In the genomic region with DNA sequence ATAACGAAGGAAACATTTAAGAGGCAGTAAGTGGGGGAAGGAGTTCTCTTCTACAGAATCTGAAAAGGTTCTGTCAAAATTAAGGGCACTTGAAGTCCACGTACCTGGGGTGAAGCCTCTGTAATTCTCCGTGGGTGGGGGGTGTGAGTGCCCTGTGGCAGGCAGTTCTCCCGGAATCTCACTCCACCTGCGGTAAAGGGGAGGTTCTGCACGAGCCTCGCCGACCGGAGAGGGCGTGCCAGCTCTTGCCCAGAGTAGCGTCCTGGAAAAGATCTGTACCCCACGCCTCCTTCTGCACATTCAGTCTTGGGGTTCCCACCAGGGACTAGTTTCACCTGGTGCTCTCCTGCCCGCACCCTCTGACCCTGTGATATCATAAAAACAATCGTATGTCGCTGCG, we compare ENCODE assay signal across 23 cellular contexts.
"Had no signal": no experiment of that assay in that cellular context is flagged by ENCODE, and none has a peak within 500 bp of the region (broad histone marks: within the 10 kb centered on the region; RNA-seq: fewer than 3 reads in every experiment).

No MANE protein-coding gene starts in this region.

- H3K27ac Mint-ChIP-seq: activated CD4-positive, alpha-beta memory T cell treated with anti-CD3 and anti-CD28 coated beads, Interleukin-2, amount 10 ng/mL, durations not matched to agents 7 days and 5 days; activated CD4-positive, alpha-beta T cell treated with anti-CD3 and anti-CD28 coated beads for 36 hours; activated CD8-positive, alpha-beta memory T cell treated with anti-CD3 and anti-CD28 coated beads, Interleukin-2, amount 10 ng/mL, durations not matched to agents 7 days and 5 days; activated naive CD8-positive, alpha-beta T cell treated with anti-CD3 and anti-CD28 coated beads for 36 hours; activated T-helper 17 cell treated with anti-CD3 and anti-CD28 coated beads, Interleukin-2, amount 50 U/mL, for 72 hours; endodermal cell; memory B cell; T-helper 2 cell treated with Interferon-gamma antibody and Interleukin-4, amounts not matched to agents 5 μg/mL and 100 μg/mL, for 36 hours had no signal

- H3K4me1 ChIP-seq: prostate gland, right atrium auricular region, upper lobe of left lung had no signal

- H3K4me3 ChIP-seq: prostate gland, right atrium auricular region, testis, upper lobe of left lung had no signal

- H3K27ac ChIP-seq: epithelial cell of prostate, prostate gland, right atrium auricular region, testis, upper lobe of left lung had no signal

- ATAC-seq: activated CD4-positive, alpha-beta T cell treated with anti-CD3 and anti-CD28 coated beads for 36 hours; activated CD8-positive, alpha-beta memory T cell treated with anti-CD3 and anti-CD28 coated beads, Interleukin-2, amount 10 ng/mL, durations not matched to agents 7 days and 5 days; activated T-helper 17 cell treated with anti-CD3 and anti-CD28 coated beads, Interleukin-2, amount 50 U/mL, for 72 hours; left lobe of liver had no signal

- H3K36me3 Mint-ChIP-seq: activated CD8-positive, alpha-beta memory T cell treated with anti-CD3 and anti-CD28 coated beads, Interleukin-2, amount 10 ng/mL, durations not matched to agents 7 days and 5 days; activated naive CD8-positive, alpha-beta T cell treated with anti-CD3 and anti-CD28 coated beads for 36 hours; memory B cell; naive B cell had no signal

- DNase-seq: activated CD4-positive, alpha-beta memory T cell treated with anti-CD3 and anti-CD28 coated beads, Interleukin-2, amount 10 ng/mL, durations not matched to agents 7 days and 5 days; activated CD4-positive, alpha-beta T cell treated with anti-CD3 and anti-CD28 coated beads for 36 hours; activated CD8-positive, alpha-beta memory T cell treated with anti-CD3 and anti-CD28 coated beads, Interleukin-2, amount 10 ng/mL, durations not matched to agents 7 days and 5 days; activated naive CD4-positive, alpha-beta T cell; activated naive CD8-positive, alpha-beta T cell treated with anti-CD3 and anti-CD28 coated beads for 36 hours; amniotic stem cell; caudate nucleus; endodermal cell; foreskin fibroblast; kidney; naive B cell; stimulated activated CD4-positive, alpha-beta T cell treated with anti-CD3 and anti-CD28 coated beads, Interleukin-15, amount 100 ng/mL, for 24 hours; stimulated activated CD4-positive, alpha-beta T cell treated with anti-CD3 and anti-CD28 coated beads, Interleukin-2, amount 100 ng/mL, for 48 hours; testis had no signal

- H3K4me3 Mint-ChIP-seq: activated CD4-positive, alpha-beta memory T cell treated with anti-CD3 and anti-CD28 coated beads, Interleukin-2, amount 10 ng/mL, durations not matched to agents 7 days and 5 days; activated CD4-positive, alpha-beta T cell treated with anti-CD3 and anti-CD28 coated beads for 36 hours; activated CD8-positive, alpha-beta memory T cell treated with anti-CD3 and anti-CD28 coated beads, Interleukin-2, amount 10 ng/mL, durations not matched to agents 7 days and 5 days; activated naive CD8-positive, alpha-beta T cell treated with anti-CD3 and anti-CD28 coated beads for 36 hours; activated T-helper 17 cell treated with anti-CD3 and anti-CD28 coated beads, Interleukin-2, amount 50 U/mL, for 72 hours; endodermal cell; memory B cell; neural crest cell; T-helper 2 cell treated with Interferon-gamma antibody and Interleukin-4, amounts not matched to agents 5 μg/mL and 100 μg/mL, for 36 hours had no signal

- H3K27me3 Mint-ChIP-seq: activated CD4-positive, alpha-beta memory T cell treated with anti-CD3 and anti-CD28 coated beads, Interleukin-2, amount 10 ng/mL, durations not matched to agents 7 days and 5 days; activated T-helper 17 cell treated with anti-CD3 and anti-CD28 coated beads, Interleukin-2, amount 50 U/mL, for 72 hours had no signal

- H3K36me3 ChIP-seq: prostate gland had no signal

- H3K27me3 ChIP-seq: right atrium auricular region, testis, upper lobe of left lung had no signal

- H3K4me1 Mint-ChIP-seq: activated CD4-positive, alpha-beta memory T cell treated with anti-CD3 and anti-CD28 coated beads, Interleukin-2, amount 10 ng/mL, durations not matched to agents 7 days and 5 days; activated CD4-positive, alpha-beta T cell treated with anti-CD3 and anti-CD28 coated beads for 36 hours; activated CD8-positive, alpha-beta memory T cell treated with anti-CD3 and anti-CD28 coated beads, Interleukin-2, amount 10 ng/mL, durations not matched to agents 7 days and 5 days; endodermal cell; memory B cell; neural crest cell had no signal

- H3K9me3 ChIP-seq: prostate gland, right atrium auricular region, testis, upper lobe of left lung had no signal
